ENCODE assay signal across 1 cellular context in the genomic region with DNA sequence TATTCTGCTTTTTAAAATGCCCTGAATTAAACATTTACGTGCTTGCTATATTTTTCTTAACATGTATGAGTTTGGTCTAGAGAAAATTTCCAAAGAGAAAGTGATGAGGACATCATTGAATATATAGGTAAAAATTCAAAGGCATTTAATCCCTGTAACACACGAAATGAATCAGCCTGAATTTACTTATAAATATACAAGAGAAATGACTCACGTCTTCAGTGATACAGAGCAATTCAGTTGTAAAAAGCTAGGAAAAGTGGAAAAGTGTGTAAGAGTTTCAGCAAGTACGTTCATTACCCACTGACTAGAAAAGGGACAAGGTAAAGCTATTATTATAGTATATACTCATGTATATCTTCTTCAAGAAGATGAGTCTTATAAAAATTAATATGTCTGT.
TF ChIP-seq lines count a peak whose summit lies in the region.

No MANE protein-coding gene starts in this region.

TF ChIP-seq in IMR-90, 13 proteins besides CTCF, POLR2A, EP300 and RAD21 (continued from another document):
- no peak for TF ChIP-seq CHD1 (IDR thresholded peaks at IDR 0.05; ENCODE audit: low read depth, low read length)
- TF ChIP-seq, protein P1, sequence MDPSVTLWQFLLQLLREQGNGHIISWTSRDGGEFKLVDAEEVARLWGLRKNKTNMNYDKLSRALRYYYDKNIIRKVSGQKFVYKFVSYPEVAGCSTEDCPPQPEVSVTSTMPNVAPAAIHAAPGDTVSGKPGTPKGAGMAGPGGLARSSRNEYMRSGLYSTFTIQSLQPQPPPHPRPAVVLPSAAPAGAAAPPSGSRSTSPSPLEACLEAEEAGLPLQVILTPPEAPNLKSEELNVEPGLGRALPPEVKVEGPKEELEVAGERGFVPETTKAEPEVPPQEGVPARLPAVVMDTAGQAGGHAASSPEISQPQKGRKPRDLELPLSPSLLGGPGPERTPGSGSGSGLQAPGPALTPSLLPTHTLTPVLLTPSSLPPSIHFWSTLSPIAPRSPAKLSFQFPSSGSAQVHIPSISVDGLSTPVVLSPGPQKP (IDR thresholded peaks at IDR 0.05; ENCODE audit: borderline replicate concordance, low read depth, low read length) = no peak
